2 cellular contexts compared by ENCODE assay signal in the genomic region with DNA sequence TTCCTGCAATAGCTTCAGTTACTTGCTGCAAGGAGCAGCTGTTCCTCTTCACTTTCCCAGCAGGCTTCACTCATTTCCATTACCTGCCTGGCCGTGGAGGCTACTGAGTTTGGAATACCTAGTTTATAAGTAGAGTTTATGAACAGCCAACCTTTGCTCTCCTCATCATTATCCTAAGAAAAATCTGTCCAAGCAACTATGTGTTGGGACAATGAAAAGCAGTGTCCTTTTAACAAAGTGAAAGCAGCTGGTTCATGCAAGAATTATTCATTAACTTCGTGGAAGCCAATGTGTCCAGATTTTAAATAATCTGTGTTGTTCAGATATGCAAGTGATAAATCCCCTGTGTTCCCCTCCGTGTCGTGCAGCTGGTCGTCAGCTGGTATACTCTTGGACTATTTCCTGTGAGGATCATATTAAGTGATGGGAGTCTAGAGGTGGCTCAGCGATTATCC.
TF ChIP-seq lines count a peak whose summit lies in the region.

No MANE protein-coding gene starts in this region.

TF ChIP-seq in WTC11, 78 proteins besides CTCF, POLR2A, EP300 and RAD21 (continued from another document and continues in another):
- TF ChIP-seq, protein P1, sequence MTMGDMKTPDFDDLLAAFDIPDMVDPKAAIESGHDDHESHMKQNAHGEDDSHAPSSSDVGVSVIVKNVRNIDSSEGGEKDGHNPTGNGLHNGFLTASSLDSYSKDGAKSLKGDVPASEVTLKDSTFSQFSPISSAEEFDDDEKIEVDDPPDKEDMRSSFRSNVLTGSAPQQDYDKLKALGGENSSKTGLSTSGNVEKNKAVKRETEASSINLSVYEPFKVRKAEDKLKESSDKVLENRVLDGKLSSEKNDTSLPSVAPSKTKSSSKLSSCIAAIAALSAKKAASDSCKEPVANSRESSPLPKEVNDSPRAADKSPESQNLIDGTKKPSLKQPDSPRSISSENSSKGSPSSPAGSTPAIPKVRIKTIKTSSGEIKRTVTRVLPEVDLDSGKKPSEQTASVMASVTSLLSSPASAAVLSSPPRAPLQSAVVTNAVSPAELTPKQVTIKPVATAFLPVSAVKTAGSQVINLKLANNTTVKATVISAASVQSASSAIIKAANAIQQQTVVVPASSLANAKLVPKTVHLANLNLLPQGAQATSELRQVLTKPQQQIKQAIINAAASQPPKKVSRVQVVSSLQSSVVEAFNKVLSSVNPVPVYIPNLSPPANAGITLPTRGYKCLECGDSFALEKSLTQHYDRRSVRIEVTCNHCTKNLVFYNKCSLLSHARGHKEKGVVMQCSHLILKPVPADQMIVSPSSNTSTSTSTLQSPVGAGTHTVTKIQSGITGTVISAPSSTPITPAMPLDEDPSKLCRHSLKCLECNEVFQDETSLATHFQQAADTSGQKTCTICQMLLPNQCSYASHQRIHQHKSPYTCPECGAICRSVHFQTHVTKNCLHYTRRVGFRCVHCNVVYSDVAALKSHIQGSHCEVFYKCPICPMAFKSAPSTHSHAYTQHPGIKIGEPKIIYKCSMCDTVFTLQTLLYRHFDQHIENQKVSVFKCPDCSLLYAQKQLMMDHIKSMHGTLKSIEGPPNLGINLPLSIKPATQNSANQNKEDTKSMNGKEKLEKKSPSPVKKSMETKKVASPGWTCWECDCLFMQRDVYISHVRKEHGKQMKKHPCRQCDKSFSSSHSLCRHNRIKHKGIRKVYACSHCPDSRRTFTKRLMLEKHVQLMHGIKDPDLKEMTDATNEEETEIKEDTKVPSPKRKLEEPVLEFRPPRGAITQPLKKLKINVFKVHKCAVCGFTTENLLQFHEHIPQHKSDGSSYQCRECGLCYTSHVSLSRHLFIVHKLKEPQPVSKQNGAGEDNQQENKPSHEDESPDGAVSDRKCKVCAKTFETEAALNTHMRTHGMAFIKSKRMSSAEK (CRISPR knock-in tag; IDR thresholded peaks at IDR 0.05; ENCODE audit: borderline replicate concordance), result no peak
- no peak for TF ChIP-seq TEAD1 (CRISPR knock-in tag; IDR thresholded peaks at IDR 0.05)
- no peak for TF ChIP-seq EMX1 (CRISPR knock-in tag; IDR thresholded peaks at IDR 0.05)
- TF ChIP-seq MYBL2 (CRISPR knock-in tag; IDR thresholded peaks at IDR 0.05), result no peak
- no peak for TF ChIP-seq ETV6 (CRISPR knock-in tag; IDR thresholded peaks at IDR 0.05)
- TF ChIP-seq NFE2L1 (CRISPR knock-in tag; IDR thresholded peaks at IDR 0.05), result no peak
- no peak for TF ChIP-seq MXD4 (CRISPR knock-in tag; IDR thresholded peaks at IDR 0.05; ENCODE audit: borderline replicate concordance)
- no peak for TF ChIP-seq SOX15 (CRISPR knock-in tag; IDR thresholded peaks at IDR 0.05)
- TF ChIP-seq ZNF423 (CRISPR knock-in tag; IDR thresholded peaks at IDR 0.05), result no peak
- TF ChIP-seq, protein P2, sequence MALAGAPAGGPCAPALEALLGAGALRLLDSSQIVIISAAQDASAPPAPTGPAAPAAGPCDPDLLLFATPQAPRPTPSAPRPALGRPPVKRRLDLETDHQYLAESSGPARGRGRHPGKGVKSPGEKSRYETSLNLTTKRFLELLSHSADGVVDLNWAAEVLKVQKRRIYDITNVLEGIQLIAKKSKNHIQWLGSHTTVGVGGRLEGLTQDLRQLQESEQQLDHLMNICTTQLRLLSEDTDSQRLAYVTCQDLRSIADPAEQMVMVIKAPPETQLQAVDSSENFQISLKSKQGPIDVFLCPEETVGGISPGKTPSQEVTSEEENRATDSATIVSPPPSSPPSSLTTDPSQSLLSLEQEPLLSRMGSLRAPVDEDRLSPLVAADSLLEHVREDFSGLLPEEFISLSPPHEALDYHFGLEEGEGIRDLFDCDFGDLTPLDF (CRISPR knock-in tag; IDR thresholded peaks at IDR 0.05), result no peak
- no peak for TF ChIP-seq ARID4B (CRISPR knock-in tag; IDR thresholded peaks at IDR 0.05; ENCODE audit: borderline replicate concordance)
- no peak for TF ChIP-seq RELA (CRISPR knock-in tag; IDR thresholded peaks at IDR 0.05; ENCODE audit: borderline replicate concordance)

TF ChIP-seq in liver, 16 proteins besides CTCF, POLR2A, EP300 and RAD21 (continued from another document):
- TF ChIP-seq, protein P3, sequence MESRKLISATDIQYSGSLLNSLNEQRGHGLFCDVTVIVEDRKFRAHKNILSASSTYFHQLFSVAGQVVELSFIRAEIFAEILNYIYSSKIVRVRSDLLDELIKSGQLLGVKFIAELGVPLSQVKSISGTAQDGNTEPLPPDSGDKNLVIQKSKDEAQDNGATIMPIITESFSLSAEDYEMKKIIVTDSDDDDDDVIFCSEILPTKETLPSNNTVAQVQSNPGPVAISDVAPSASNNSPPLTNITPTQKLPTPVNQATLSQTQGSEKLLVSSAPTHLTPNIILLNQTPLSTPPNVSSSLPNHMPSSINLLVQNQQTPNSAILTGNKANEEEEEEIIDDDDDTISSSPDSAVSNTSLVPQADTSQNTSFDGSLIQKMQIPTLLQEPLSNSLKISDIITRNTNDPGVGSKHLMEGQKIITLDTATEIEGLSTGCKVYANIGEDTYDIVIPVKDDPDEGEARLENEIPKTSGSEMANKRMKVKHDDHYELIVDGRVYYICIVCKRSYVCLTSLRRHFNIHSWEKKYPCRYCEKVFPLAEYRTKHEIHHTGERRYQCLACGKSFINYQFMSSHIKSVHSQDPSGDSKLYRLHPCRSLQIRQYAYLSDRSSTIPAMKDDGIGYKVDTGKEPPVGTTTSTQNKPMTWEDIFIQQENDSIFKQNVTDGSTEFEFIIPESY (IDR thresholded peaks at IDR 0.05), result no peak
